1 cellular context compared by ENCODE assay signal in the genomic region with DNA sequence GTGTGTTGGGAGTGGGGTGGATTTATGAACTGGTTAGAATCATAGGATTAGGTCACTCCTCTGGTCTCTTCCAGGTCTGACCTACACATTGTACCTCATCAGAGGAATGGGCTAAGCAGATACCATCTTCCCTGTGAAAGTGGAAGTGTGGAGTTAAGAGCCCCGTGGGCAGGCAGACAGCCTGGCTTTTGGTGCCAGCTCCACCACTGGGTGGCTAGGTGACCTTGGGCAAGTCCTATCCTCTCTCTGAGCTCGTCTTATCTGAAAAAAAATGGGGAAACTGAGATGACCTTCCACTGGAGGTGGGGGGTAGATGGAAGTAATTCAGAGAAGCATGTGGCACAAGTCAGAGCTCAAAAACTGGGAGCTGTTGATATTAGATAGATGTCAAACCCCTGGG.
TF ChIP-seq lines count a peak whose summit lies in the region.

No MANE protein-coding gene starts in this region.

TF ChIP-seq in HCT116, 20 proteins besides CTCF, POLR2A, EP300 and RAD21:
- TF ChIP-seq, protein P1, sequence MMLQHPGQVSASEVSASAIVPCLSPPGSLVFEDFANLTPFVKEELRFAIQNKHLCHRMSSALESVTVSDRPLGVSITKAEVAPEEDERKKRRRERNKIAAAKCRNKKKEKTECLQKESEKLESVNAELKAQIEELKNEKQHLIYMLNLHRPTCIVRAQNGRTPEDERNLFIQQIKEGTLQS (IDR thresholded peaks at IDR 0.05): no peak
- TF ChIP-seq TCF7L2 (IDR thresholded peaks at IDR 0.05; ENCODE audit: borderline replicate concordance, extremely low read depth, insufficient read depth, insufficient read length) (no peak), ELF1 (IDR thresholded peaks at IDR 0.05; ENCODE audit: borderline replicate concordance, low read depth) (no peak), EZH2phosphoT487 (IDR thresholded peaks at IDR 0.05; ENCODE audit: borderline replicate concordance) (no peak), EGR1 (IDR thresholded peaks at IDR 0.05; ENCODE audit: low read depth) (no peak)
- TF ChIP-seq, protein P2, sequence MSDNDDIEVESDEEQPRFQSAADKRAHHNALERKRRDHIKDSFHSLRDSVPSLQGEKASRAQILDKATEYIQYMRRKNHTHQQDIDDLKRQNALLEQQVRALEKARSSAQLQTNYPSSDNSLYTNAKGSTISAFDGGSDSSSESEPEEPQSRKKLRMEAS (IDR thresholded peaks at IDR 0.05): no peak
TF ChIP-seq in HCT116: peak in this region for 0.
